ENCODE assay signal across 1 cellular context in genomic region chr11:14907411-14908213, GRCh38.
TF ChIP-seq lines count a peak whose summit lies in the region.

No MANE protein-coding gene starts in this region.

TF ChIP-seq in HepG2, 621 proteins besides CTCF, POLR2A, EP300 and RAD21 (continued from another document and continues in another):
- no peak for TF ChIP-seq LRRFIP1 (CRISPR knock-in tag; conservative IDR thresholded peaks at IDR 0.05)
- TF ChIP-seq CBFB (CRISPR knock-in tag; IDR thresholded peaks at IDR 0.05): 0 out of 2 replicates have a peak, but pooled peaks have one; percentile 34
- TF ChIP-seq ZFP90 (CRISPR knock-in tag; IDR thresholded peaks at IDR 0.05; ENCODE audit: borderline replicate concordance): 0 out of 2 replicates have a peak, but pooled peaks have one; percentile 39
- no peak for TF ChIP-seq ZBTB3 (CRISPR knock-in tag; IDR thresholded peaks at IDR 0.05; ENCODE audit: borderline replicate concordance, low read depth)
- TF ChIP-seq ZNF30 (CRISPR knock-in tag; IDR thresholded peaks at IDR 0.05): peak; percentile 51; the same call in 1 of the 2 replicates
- TF ChIP-seq SRSF9 (IDR thresholded peaks at IDR 0.05; ENCODE audit: borderline replicate concordance, insufficient read depth, low read depth, low read length, poor library complexity, severe bottlenecking): no peak
- peak; percentile 29; the same call in 1 of the 2 replicates for TF ChIP-seq SAP130 (CRISPR knock-in tag; IDR thresholded peaks at IDR 0.05; ENCODE audit: low read depth)
- TF ChIP-seq EED (CRISPR knock-in tag; IDR thresholded peaks at IDR 0.05): no peak
- TF ChIP-seq ZNF580 (CRISPR knock-in tag; IDR thresholded peaks at IDR 0.05; ENCODE audit: borderline replicate concordance, low read depth): 0 out of 2 replicates have a peak, but pooled peaks have one; percentile 41
- TF ChIP-seq PAF1 (CRISPR knock-in tag; IDR thresholded peaks at IDR 0.05): no peak
- no peak for TF ChIP-seq NFE2L2 (IDR thresholded peaks at IDR 0.05; ENCODE audit: low read length)
- TF ChIP-seq TARDBP (CRISPR knock-in tag; IDR thresholded peaks at IDR 0.05): 0 out of 2 replicates have a peak, but pooled peaks have one; percentile 31
- no peak for TF ChIP-seq IKZF5 (CRISPR knock-in tag; IDR thresholded peaks at IDR 0.05)
- no peak for TF ChIP-seq ZNF746 (CRISPR knock-in tag; IDR thresholded peaks at IDR 0.05)
- TF ChIP-seq ZNF776 (CRISPR knock-in tag; IDR thresholded peaks at IDR 0.05): no peak
- peak; percentile 38; the same call in 1 of the 2 replicates for TF ChIP-seq ZNF891 (CRISPR knock-in tag; IDR thresholded peaks at IDR 0.05)
- TF ChIP-seq ZBTB7A (CRISPR knock-in tag; IDR thresholded peaks at IDR 0.05): 0 out of 2 replicates have a peak, but pooled peaks have one; percentile 29
- TF ChIP-seq RORA (CRISPR knock-in tag; IDR thresholded peaks at IDR 0.05): no peak
- peak; percentile 43; the same call in 1 of the 2 replicates for TF ChIP-seq RXRA (CRISPR knock-in tag; IDR thresholded peaks at IDR 0.05)
- TF ChIP-seq ZHX1 (CRISPR knock-in tag; IDR thresholded peaks at IDR 0.05; ENCODE audit: low read depth): no peak
- TF ChIP-seq HNF1B (CRISPR knock-in tag; IDR thresholded peaks at IDR 0.05): peak; percentile 60
- no peak for TF ChIP-seq E2F1 (CRISPR knock-in tag; IDR thresholded peaks at IDR 0.05)
- 0 out of 2 replicates have a peak, but pooled peaks have one; percentile 33 for TF ChIP-seq BCL3 (CRISPR knock-in tag; IDR thresholded peaks at IDR 0.05)
- TF ChIP-seq WIZ (CRISPR knock-in tag; IDR thresholded peaks at IDR 0.05): no peak
- no peak for TF ChIP-seq SOX13 (IDR thresholded peaks at IDR 0.05)
- TF ChIP-seq SOX13 (CRISPR knock-in tag; conservative IDR thresholded peaks at IDR 0.05 in 1 of 2, IDR thresholded peaks at IDR 0.05 in 1 of 2): 0 out of 4 replicates have a peak, but pooled peaks of 1 of the 2 experiments have one; percentile 6
- no peak for TF ChIP-seq PBX3 (CRISPR knock-in tag; IDR thresholded peaks at IDR 0.05; ENCODE audit: borderline replicate concordance)
- peak; percentile 58; the same call in 1 of the 2 replicates for TF ChIP-seq MTF2 (CRISPR knock-in tag; IDR thresholded peaks at IDR 0.05; ENCODE audit: borderline replicate concordance)
- TF ChIP-seq GABPB1 (CRISPR knock-in tag; IDR thresholded peaks at IDR 0.05): 0 out of 2 replicates have a peak, but pooled peaks have one; percentile 37
- TF ChIP-seq CHD4 (IDR thresholded peaks at IDR 0.05; ENCODE audit: borderline replicate concordance, low read length): no peak
- TF ChIP-seq ZNF441 (CRISPR knock-in tag; IDR thresholded peaks at IDR 0.05; ENCODE audit: borderline replicate concordance): no peak
- TF ChIP-seq IRF9 (CRISPR knock-in tag; IDR thresholded peaks at IDR 0.05; ENCODE audit: borderline replicate concordance): no peak
- TF ChIP-seq MEF2D (CRISPR knock-in tag; IDR thresholded peaks at IDR 0.05): no peak
- no peak for TF ChIP-seq NR2F1 (CRISPR knock-in tag; IDR thresholded peaks at IDR 0.05)
- TF ChIP-seq ZNF354B (CRISPR knock-in tag; IDR thresholded peaks at IDR 0.05): 0 out of 2 replicates have a peak, but pooled peaks have one; percentile 76
- TF ChIP-seq ZNF660 (CRISPR knock-in tag; IDR thresholded peaks at IDR 0.05; ENCODE audit: borderline replicate concordance, low read depth): no peak
- TF ChIP-seq ZNF333 (CRISPR knock-in tag; IDR thresholded peaks at IDR 0.05; ENCODE audit: borderline replicate concordance): no peak
- peak; percentile 26; the same call in 1 of the 2 replicates for TF ChIP-seq SMC3 (IDR thresholded peaks at IDR 0.05; ENCODE audit: low read length)
- no peak for TF ChIP-seq ZNF337 (CRISPR knock-in tag; IDR thresholded peaks at IDR 0.05; ENCODE audit: borderline replicate concordance, low read depth)
- TF ChIP-seq BATF2 (CRISPR knock-in tag; IDR thresholded peaks at IDR 0.05): no peak
- no peak for TF ChIP-seq HOXA9 (CRISPR knock-in tag; IDR thresholded peaks at IDR 0.05; ENCODE audit: borderline replicate concordance)
- 0 out of 2 replicates have a peak, but pooled peaks have one; percentile 39 for TF ChIP-seq ZNF780A (CRISPR knock-in tag; IDR thresholded peaks at IDR 0.05)
- TF ChIP-seq ZNF577 (CRISPR knock-in tag; IDR thresholded peaks at IDR 0.05; ENCODE audit: borderline replicate concordance, low read depth): 0 out of 2 replicates have a peak, but pooled peaks have one; percentile 23
- 0 out of 2 replicates have a peak, but pooled peaks have one; percentile 25 for TF ChIP-seq ZNF276 (CRISPR knock-in tag; IDR thresholded peaks at IDR 0.05; ENCODE audit: low read depth)
- 0 out of 2 replicates have a peak, but pooled peaks have one; percentile 3 for TF ChIP-seq HES4 (CRISPR knock-in tag; IDR thresholded peaks at IDR 0.05; ENCODE audit: borderline replicate concordance)
- 0 out of 2 replicates have a peak, but pooled peaks have one; percentile 23 for TF ChIP-seq ZGPAT (CRISPR knock-in tag; IDR thresholded peaks at IDR 0.05)
